Comparison of ENCODE assay signal across 24 cellular contexts in genomic region chr6:54377776-54378175, GRCh38.
"Had no signal": no experiment of that assay in that cellular context is flagged by ENCODE, and none has a peak within 500 bp of the region (broad histone marks: within the 10 kb centered on the region; RNA-seq: fewer than 3 reads in every experiment).

No MANE protein-coding gene starts in this region.

- H3K4me3 ChIP-seq: breast epithelium, SK-N-MC had no signal

- H3K9me3 ChIP-seq: breast epithelium had no signal

- DNase-seq: activated CD4-positive, alpha-beta memory T cell treated with anti-CD3 and anti-CD28 coated beads for 36 hours; activated CD4-positive, alpha-beta T cell treated with anti-CD3 and anti-CD28 coated beads, Interleukin-2, amount 10 ng/mL, durations not matched to agents 7 days and 5 days; activated CD4-positive, CD25-positive, alpha-beta regulatory T cell; activated CD8-positive, alpha-beta memory T cell treated with anti-CD3 and anti-CD28 coated beads for 24 hours; activated effector memory CD4-positive, alpha-beta T cell treated with anti-CD3 and anti-CD28 coated beads, Interleukin-2, amount 50 U/mL, for 16 hours; activated naive CD4-positive, alpha-beta T cell treated with Interleukin-2 at 50 U/mL for 16 hours; activated naive CD8-positive, alpha-beta T cell treated with anti-CD3 and anti-CD28 coated beads, Interleukin-2, amount 50 U/mL, for 24 hours; activated T-cell treated with anti-CD3 and anti-CD28 coated beads, Interleukin-2, amount 50 U/mL, for 4 hours; anterior cingulate cortex; central memory CD4-positive, alpha-beta T cell; Kasumi-1; KBM-7; NCI-H1092; NCI-H1417; NCI-H2029; NCI-H510A treated with DMSO at 0.1 percent for 48 hours; NCI-H69; RPMI8226; T-helper 1 cell had no signal

- H3K27ac ChIP-seq: breast epithelium, SK-N-MC, VCaP had no signal

- H3K36me3 ChIP-seq: breast epithelium had no signal

- H3K27me3 ChIP-seq: breast epithelium had no signal

- ATAC-seq: activated naive CD4-positive, alpha-beta T cell treated with anti-CD3 and anti-CD28 coated beads, Interleukin-2, amount 50 U/mL, for 72 hours; activated naive CD8-positive, alpha-beta T cell treated with anti-CD3 and anti-CD28 coated beads, Interleukin-2, amount 50 U/mL, for 24 hours; activated T-cell treated with anti-CD3 and anti-CD28 coated beads, Interleukin-2, amount 50 U/mL, for 4 hours; Right ventricle myocardium inferior had no signal

- H3K4me1 ChIP-seq: breast epithelium had no signal
